1 cellular context compared by ENCODE assay signal in genomic region chr15:90201150-90201943, GRCh38.
TF ChIP-seq lines count a peak whose summit lies in the region.

Gene SEMA4B, plus strand, starts transcription at chr15:90201330. Its CDS starts 249 bp downstream, at chr15:90201579.

TF ChIP-seq in HepG2, 621 proteins besides CTCF, POLR2A, EP300 and RAD21 (continued from another document and continues in another):
- TF ChIP-seq TAF1 (CRISPR knock-in tag; IDR thresholded peaks at IDR 0.05) (no peak), MYC (CRISPR knock-in tag; IDR thresholded peaks at IDR 0.05; ENCODE audit: borderline replicate concordance) (peak; percentile 50; the same call in 1 of the 2 replicates), ZC3H13 (CRISPR knock-in tag; IDR thresholded peaks at IDR 0.05) (0 out of 2 replicates have a peak, but pooled peaks have one; percentile 57), RFX5 (IDR thresholded peaks at IDR 0.05; ENCODE audit: low read depth, low read length) (no peak), ZNF10 (CRISPR knock-in tag; IDR thresholded peaks at IDR 0.05; ENCODE audit: borderline replicate concordance, low read depth) (no peak), PLRG1 (conservative IDR thresholded peaks at IDR 0.05) (no peak), ZBTB2 (CRISPR knock-in tag; IDR thresholded peaks at IDR 0.05; ENCODE audit: low read depth) (no peak), CAMTA2 (CRISPR knock-in tag; IDR thresholded peaks at IDR 0.05; ENCODE audit: borderline replicate concordance) (0 out of 2 replicates have a peak, but pooled peaks have one; percentile 65), HNF1B (CRISPR knock-in tag; IDR thresholded peaks at IDR 0.05) (peak; percentile 27; the same call in 1 of the 2 replicates), ZNF878 (CRISPR knock-in tag; IDR thresholded peaks at IDR 0.05) (no peak), TGIF2 (CRISPR knock-in tag; IDR thresholded peaks at IDR 0.05) (no peak), ATF2 (CRISPR knock-in tag; IDR thresholded peaks at IDR 0.05) (no peak), IRX3 (CRISPR knock-in tag; IDR thresholded peaks at IDR 0.05; ENCODE audit: borderline replicate concordance, low read depth) (no peak), ATF7-NPFF (CRISPR knock-in tag; IDR thresholded peaks at IDR 0.05; ENCODE audit: low read depth) (no peak), ZNF282 (IDR thresholded peaks at IDR 0.05; ENCODE audit: partially characterized antibody) (no peak), YY1 (IDR thresholded peaks at IDR 0.05; ENCODE audit: insufficient read depth, insufficient replicate concordance, low read depth, low read length) (peak; percentile 35), NONO (IDR thresholded peaks at IDR 0.05) (no peak), NONO (CRISPR knock-in tag; conservative IDR thresholded peaks at IDR 0.05) (peak; percentile 45; the same call in 1 of the 2 replicates), PAXIP1 (CRISPR knock-in tag; conservative IDR thresholded peaks at IDR 0.05) (no peak; the same call in 1 of the 2 replicates), NR2F6 (IDR thresholded peaks at IDR 0.05) (no peak), NR2F6 (CRISPR knock-in tag; IDR thresholded peaks at IDR 0.05) (no peak), PITX1 (CRISPR knock-in tag; IDR thresholded peaks at IDR 0.05) (no peak), UBTF (CRISPR knock-in tag; IDR thresholded peaks at IDR 0.05) (peak; percentile 83), SMC3 (IDR thresholded peaks at IDR 0.05; ENCODE audit: low read length) (no peak), IRF9 (CRISPR knock-in tag; IDR thresholded peaks at IDR 0.05; ENCODE audit: borderline replicate concordance) (peak; percentile 19; the same call in 1 of the 2 replicates), ZNF766 (CRISPR knock-in tag; IDR thresholded peaks at IDR 0.05; ENCODE audit: borderline replicate concordance) (peak; percentile 22; the same call in 1 of the 2 replicates), ZNF644 (CRISPR knock-in tag; IDR thresholded peaks at IDR 0.05; ENCODE audit: low read depth) (no peak), POLR2G (IDR thresholded peaks at IDR 0.05; ENCODE audit: low read depth, low read length) (peak; percentile 91), TRAFD1 (CRISPR knock-in tag; IDR thresholded peaks at IDR 0.05; ENCODE audit: borderline replicate concordance) (no peak), ZNF207 (IDR thresholded peaks at IDR 0.05; ENCODE audit: borderline replicate concordance) (no peak), ZNF549 (CRISPR knock-in tag; IDR thresholded peaks at IDR 0.05) (no peak), ZNF670 (CRISPR knock-in tag; IDR thresholded peaks at IDR 0.05; ENCODE audit: borderline replicate concordance) (no peak), ZGPAT (CRISPR knock-in tag; IDR thresholded peaks at IDR 0.05) (peak; percentile 60; the same call in 1 of the 2 replicates), ARID4A (CRISPR knock-in tag; IDR thresholded peaks at IDR 0.05; ENCODE audit: borderline replicate concordance) (peak; percentile 49; the same call in 1 of the 2 replicates), POLR2AphosphoS2 (IDR thresholded peaks at IDR 0.05; ENCODE audit: low read depth, low read length) (no peak), SAFB2 (CRISPR knock-in tag; IDR thresholded peaks at IDR 0.05; ENCODE audit: borderline replicate concordance, low read depth) (peak; percentile 22; the same call in 1 of the 2 replicates), ZFX (CRISPR knock-in tag; IDR thresholded peaks at IDR 0.05; ENCODE audit: low read depth) (peak; percentile 68), PATZ1 (CRISPR knock-in tag; IDR thresholded peaks at IDR 0.05) (peak; percentile 74)
